8 cellular contexts compared by ENCODE assay signal in the genomic region with DNA sequence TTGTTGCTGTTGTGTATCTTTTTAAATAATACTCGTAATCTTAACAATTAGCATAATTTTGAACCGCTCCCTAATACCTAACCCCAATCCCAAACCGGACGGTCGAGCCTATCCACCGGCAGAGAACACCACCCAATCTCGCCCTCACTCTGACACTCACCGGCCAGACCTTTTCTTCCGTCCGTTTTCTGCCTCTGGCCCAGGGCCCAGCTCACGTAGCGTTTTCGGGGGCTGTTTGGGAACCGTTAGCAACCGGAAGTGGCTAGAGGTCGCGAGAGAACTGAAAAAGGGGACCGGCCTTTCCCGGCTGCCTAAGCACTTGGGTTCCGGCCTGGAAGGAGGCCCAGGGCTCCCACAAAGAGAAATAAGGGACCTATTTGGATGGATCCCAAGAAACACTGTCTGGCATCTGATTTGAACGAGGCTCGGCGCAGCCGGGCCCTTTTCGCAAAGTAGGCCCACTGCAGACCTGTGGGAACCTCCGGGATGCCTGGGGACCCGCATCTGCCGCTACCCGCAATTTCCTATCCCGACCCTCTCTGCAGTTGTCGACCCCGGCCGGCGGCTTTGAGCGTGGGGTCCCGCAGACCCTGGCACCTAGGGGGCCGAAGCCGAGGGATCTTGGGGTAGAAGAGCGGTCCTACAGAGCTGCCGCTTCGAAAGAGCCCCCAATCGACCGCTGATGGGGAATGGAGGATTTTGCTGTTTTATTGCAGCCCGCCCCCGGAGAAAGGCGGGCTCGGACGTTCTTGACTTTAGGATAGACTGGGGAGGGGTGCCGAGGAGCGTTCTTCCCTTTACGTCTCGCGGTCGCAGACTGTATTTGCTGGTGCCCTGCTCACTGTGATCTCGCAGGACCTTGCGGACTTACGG. TPM values are rescaled to one million over a fixed set of nuclear protein-coding genes. Genes with fewer than 3 reads are reported as not detected.
DNase-seq lines count a peak whose midpoint lies in the region; ATAC-seq and TF ChIP-seq lines count a peak whose summit lies in the region.

No MANE protein-coding gene starts in this region.

- CTCF ChIA-PET in activated CD4-positive, alpha-beta T cell treated with anti-CD3 and anti-CD28 coated beads for 36 hours (lab: Charles Lee) = interaction anchor here (1.0 to 3.1 kb wide), 3 partner anchors 9 to 114 kb away, joined by 3 to 10 read pairs (median 5); no protein-coding TSS in a partner anchor

- H3K4me3 Mint-ChIP-seq in activated CD4-positive, alpha-beta T cell treated with anti-CD3 and anti-CD28 coated beads for 36 hours = peak overlapping the region; percentile 87

- peaks cover 26% of the 10 kb centered on the region for H3K36me3 Mint-ChIP-seq in activated CD4-positive, alpha-beta T cell treated with anti-CD3 and anti-CD28 coated beads for 36 hours (ENCODE audit: low read depth)

- POLR2A ChIA-PET in activated CD4-positive, alpha-beta T cell treated with anti-CD3 and anti-CD28 coated beads for 36 hours (lab: Charles Lee) = interaction anchor here (0.7 to 1.2 kb wide), 3 partner anchors 11 to 289 kb away, joined by 3 read pairs; no protein-coding TSS in a partner anchor

- ATAC-seq in GM19035 (IDR thresholded peaks at IDR 0.05; ENCODE audit: unreplicated experiment) (peak; percentile 69), HG03354 (IDR thresholded peaks at IDR 0.05; ENCODE audit: poor library complexity, severe bottlenecking, unreplicated experiment) (peak; percentile 59)
- ATAC-seq in activated CD4-positive, alpha-beta T cell treated with anti-CD3 and anti-CD28 coated beads for 36 hours = peak; percentile 45

- TF ChIP-seq CTCF in AG09319 (IDR thresholded peaks at IDR 0.05; ENCODE audit: low read depth, low read length) = no peak

- no peaks in the 10 kb centered on the region for H3K9me3 Mint-ChIP-seq in activated CD4-positive, alpha-beta T cell treated with anti-CD3 and anti-CD28 coated beads for 36 hours (ENCODE audit: low read depth)

- peaks cover 70% of the 10 kb centered on the region for H3K4me1 Mint-ChIP-seq in activated CD4-positive, alpha-beta T cell treated with anti-CD3 and anti-CD28 coated beads for 36 hours

- H3K27ac Mint-ChIP-seq in activated CD4-positive, alpha-beta T cell treated with anti-CD3 and anti-CD28 coated beads for 36 hours = peak overlapping the region; percentile 96

- intact Hi-C loops in activated CD4-positive, alpha-beta T cell treated with anti-CD3 and anti-CD28 coated beads for 36 hours (cut with DNase I, micrococcal nuclease) = loop anchor here (1.0 to 10.0 kb wide), 20 partner anchors 13 to 845 kb away; partner anchors contain the start of genes ZKSCAN4 (in 2 of the 2), ZSCAN12 (in 2 of the 2), ZSCAN26 (in 2 of the 2) and ZNF165 (in 1 of the 2)

- peak overlapping the region; percentile 89 for H3K27ac ChIP-seq in cingulate gyrus (ENCODE audit: low read depth, low read length)

- no peaks in the 10 kb centered on the region for H3K27me3 Mint-ChIP-seq in activated CD4-positive, alpha-beta T cell treated with anti-CD3 and anti-CD28 coated beads for 36 hours

- DNase-seq in AG09319 (ENCODE audit: extremely low read depth, low read depth) = peak; percentile 93
- DNase-seq in NCI-H460 (ENCODE audit: extremely low read depth, low read depth) = peak; percentile 90
- DNase-seq in activated CD4-positive, alpha-beta T cell treated with anti-CD3 and anti-CD28 coated beads for 36 hours = peak; percentile 85
- peak; percentile 92 for DNase-seq in kidney tubule cell (ENCODE audit: low spot score)
- peak; percentile 68 to 71 for DNase-seq in stimulated activated CD4-positive, alpha-beta T cell treated with anti-CD3 and anti-CD28 coated beads, Interleukin-15, amount 100 ng/mL, for 48 hours (ENCODE audit: low read depth in 2 of 2)

RNA-seq across cellular contexts. Expression of gene ZKSCAN8, which starts 4.9 kb away (rescaled TPM):
- total RNA-seq in NCI-H460 (2014; rRNA removed; shearing (Covaris generic)) = 13.1 and 14.8 TPM in 2 replicates
- 10.8 and 18.7 TPM in 2 replicates for polyA plus RNA-seq in NCI-H460 (2014; cell fraction: nucleus; rRNA removed)
- total RNA-seq in activated CD4-positive, alpha-beta T cell treated with anti-CD3 and anti-CD28 coated beads for 36 hours = 10 to 100 TPM; 17.5 to 20.7 TPM

RNA-seq across cellular contexts. Expression of gene ZSCAN16, which starts 12.4 kb away (rescaled TPM):
- total RNA-seq in NCI-H460 (2014; rRNA removed; shearing (Covaris generic)) = 5.6 and 7.9 TPM in 2 replicates
- polyA plus RNA-seq in NCI-H460 (2014; cell fraction: nucleus; rRNA removed) = 1.8 and 8.2 TPM in 2 replicates
- 1 to 10 TPM; 2.1 to 2.6 TPM for total RNA-seq in activated CD4-positive, alpha-beta T cell treated with anti-CD3 and anti-CD28 coated beads for 36 hours

RNA-seq across cellular contexts. Expression of gene ZNF165, which starts 56.5 kb away (rescaled TPM):
- total RNA-seq in NCI-H460 (2014; rRNA removed; shearing (Covaris generic)) = 0.84 and 1.1 TPM in 2 replicates
- polyA plus RNA-seq in NCI-H460 (2014; cell fraction: nucleus; rRNA removed) = 0.11 and 0.32 TPM in 2 replicates
- 1 to 10 TPM; 4.6 TPM for total RNA-seq in activated CD4-positive, alpha-beta T cell treated with anti-CD3 and anti-CD28 coated beads for 36 hours

Comparison
In these comparisons a context has a peak if more than half of its experiments do, and no peak if none do; other contexts are left out.
1. Peak in every context shown above with its lines: DNase-seq, ATAC-seq and H3K27ac ChIP-seq.